Comparison of ENCODE assay signal across 1 cellular context in the genomic region with DNA sequence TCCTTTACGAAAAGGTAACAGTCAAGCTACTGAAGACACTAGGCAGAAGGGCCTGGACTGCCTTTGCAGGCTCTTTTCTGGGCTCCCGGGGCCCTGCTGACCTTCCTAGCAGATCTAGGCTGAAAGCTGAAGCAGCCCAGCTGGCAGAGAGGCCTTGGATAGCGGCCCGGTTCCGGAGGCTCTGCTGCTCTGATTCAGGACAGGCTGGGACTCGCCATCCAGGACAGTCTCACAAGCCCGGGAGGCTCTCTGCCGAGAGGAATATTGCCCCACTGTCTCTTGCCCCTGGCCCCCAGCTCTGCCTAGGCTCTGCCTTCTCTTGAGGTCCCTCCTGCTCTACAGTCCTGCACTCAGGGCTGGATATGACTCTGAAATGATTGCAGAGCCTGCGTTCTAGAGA.
TF ChIP-seq lines count a peak whose summit lies in the region.

No MANE protein-coding gene starts in this region.

TF ChIP-seq in GM23338, 12 proteins besides CTCF, POLR2A, EP300 and RAD21 (continued from another document):
- TF ChIP-seq, protein P1, sequence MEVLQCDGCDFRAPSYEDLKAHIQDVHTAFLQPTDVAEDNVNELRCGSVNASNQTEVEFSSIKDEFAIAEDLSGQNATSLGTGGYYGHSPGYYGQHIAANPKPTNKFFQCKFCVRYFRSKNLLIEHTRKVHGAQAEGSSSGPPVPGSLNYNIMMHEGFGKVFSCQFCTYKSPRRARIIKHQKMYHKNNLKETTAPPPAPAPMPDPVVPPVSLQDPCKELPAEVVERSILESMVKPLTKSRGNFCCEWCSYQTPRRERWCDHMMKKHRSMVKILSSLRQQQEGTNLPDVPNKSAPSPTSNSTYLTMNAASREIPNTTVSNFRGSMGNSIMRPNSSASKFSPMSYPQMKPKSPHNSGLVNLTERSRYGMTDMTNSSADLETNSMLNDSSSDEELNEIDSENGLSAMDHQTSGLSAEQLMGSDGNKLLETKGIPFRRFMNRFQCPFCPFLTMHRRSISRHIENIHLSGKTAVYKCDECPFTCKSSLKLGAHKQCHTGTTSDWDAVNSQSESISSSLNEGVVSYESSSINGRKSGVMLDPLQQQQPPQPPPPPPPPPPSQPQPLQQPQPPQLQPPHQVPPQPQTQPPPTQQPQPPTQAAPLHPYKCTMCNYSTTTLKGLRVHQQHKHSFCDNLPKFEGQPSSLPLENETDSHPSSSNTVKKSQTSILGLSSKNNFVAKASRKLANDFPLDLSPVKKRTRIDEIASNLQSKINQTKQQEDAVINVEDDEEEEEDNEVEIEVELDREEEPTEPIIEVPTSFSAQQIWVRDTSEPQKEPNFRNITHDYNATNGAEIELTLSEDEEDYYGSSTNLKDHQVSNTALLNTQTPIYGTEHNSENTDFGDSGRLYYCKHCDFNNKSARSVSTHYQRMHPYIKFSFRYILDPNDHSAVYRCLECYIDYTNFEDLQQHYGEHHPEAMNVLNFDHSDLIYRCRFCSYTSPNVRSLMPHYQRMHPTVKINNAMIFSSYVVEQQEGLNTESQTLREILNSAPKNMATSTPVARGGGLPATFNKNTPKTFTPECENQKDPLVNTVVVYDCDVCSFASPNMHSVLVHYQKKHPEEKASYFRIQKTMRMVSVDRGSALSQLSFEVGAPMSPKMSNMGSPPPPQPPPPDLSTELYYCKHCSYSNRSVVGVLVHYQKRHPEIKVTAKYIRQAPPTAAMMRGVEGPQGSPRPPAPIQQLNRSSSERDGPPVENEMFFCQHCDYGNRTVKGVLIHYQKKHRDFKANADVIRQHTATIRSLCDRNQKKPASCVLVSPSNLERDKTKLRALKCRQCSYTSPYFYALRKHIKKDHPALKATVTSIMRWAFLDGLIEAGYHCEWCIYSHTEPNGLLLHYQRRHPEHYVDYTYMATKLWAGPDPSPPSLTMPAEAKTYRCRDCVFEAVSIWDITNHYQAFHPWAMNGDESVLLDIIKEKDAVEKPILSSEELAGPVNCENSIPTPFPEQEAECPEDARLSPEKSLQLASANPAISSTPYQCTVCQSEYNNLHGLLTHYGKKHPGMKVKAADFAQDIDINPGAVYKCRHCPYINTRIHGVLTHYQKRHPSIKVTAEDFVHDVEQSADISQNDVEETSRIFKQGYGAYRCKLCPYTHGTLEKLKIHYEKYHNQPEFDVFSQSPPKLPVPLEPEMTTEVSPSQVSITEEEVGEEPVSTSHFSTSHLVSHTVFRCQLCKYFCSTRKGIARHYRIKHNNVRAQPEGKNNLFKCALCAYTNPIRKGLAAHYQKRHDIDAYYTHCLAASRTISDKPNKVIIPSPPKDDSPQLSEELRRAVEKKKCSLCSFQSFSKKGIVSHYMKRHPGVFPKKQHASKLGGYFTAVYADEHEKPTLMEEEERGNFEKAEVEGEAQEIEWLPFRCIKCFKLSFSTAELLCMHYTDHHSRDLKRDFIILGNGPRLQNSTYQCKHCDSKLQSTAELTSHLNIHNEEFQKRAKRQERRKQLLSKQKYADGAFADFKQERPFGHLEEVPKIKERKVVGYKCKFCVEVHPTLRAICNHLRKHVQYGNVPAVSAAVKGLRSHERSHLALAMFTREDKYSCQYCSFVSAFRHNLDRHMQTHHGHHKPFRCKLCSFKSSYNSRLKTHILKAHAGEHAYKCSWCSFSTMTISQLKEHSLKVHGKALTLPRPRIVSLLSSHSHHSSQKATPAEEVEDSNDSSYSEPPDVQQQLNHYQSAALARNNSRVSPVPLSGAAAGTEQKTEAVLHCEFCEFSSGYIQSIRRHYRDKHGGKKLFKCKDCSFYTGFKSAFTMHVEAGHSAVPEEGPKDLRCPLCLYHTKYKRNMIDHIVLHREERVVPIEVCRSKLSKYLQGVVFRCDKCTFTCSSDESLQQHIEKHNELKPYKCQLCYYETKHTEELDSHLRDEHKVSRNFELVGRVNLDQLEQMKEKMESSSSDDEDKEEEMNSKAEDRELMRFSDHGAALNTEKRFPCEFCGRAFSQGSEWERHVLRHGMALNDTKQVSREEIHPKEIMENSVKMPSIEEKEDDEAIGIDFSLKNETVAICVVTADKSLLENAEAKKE (CRISPR knock-in tag; IDR thresholded peaks at IDR 0.05): no peak
- no peak for TF ChIP-seq ZNF331 (CRISPR knock-in tag; IDR thresholded peaks at IDR 0.05; ENCODE audit: low read depth)
- no peak for TF ChIP-seq CREB1 (CRISPR knock-in tag; IDR thresholded peaks at IDR 0.05; ENCODE audit: low read depth)
- no peak for TF ChIP-seq EZH2 (IDR thresholded peaks at IDR 0.05; ENCODE audit: low read depth, unreplicated experiment)
- TF ChIP-seq REST (IDR thresholded peaks at IDR 0.05; ENCODE audit: unreplicated experiment): no peak
- no peak for TF ChIP-seq NANOG (IDR thresholded peaks at IDR 0.05; ENCODE audit: borderline replicate concordance)
- TF ChIP-seq POLR2AphosphoS5 (IDR thresholded peaks at IDR 0.05; ENCODE audit: low read depth): no peak
- no peak for TF ChIP-seq STAT1 (IDR thresholded peaks at IDR 0.05; ENCODE audit: unreplicated experiment)
- TF ChIP-seq EZH2phosphoT487 (IDR thresholded peaks at IDR 0.05; ENCODE audit: unreplicated experiment): no peak
- no peak for TF ChIP-seq ZNF114 (CRISPR knock-in tag; IDR thresholded peaks at IDR 0.05)
